In genomic region chr13:102700088-102701031, GRCh38 we compare ENCODE assay signal across 1 cellular context.
TF ChIP-seq lines count a peak whose summit lies in the region.

No MANE protein-coding gene starts in this region.

TF ChIP-seq in WTC11, 78 proteins besides CTCF, POLR2A, EP300 and RAD21 (continued from another document):
- no peak for TF ChIP-seq ZNF317 (CRISPR knock-in tag; IDR thresholded peaks at IDR 0.05; ENCODE audit: borderline replicate concordance, low read depth)
- TF ChIP-seq HMGA2 (CRISPR knock-in tag; IDR thresholded peaks at IDR 0.05): no peak
- TF ChIP-seq MLX (CRISPR knock-in tag; IDR thresholded peaks at IDR 0.05): no peak
